9 cellular contexts compared by ENCODE assay signal in genomic region chr18:74869904-74870863, GRCh38.
DNase-seq lines count a peak whose midpoint lies in the region; ATAC-seq and TF ChIP-seq lines count a peak whose summit lies in the region.
"Had no signal": no experiment of that assay in that cellular context is flagged by ENCODE, and none has a peak within 500 bp of the region (broad histone marks: within the 10 kb centered on the region; RNA-seq: fewer than 3 reads in every experiment).

No MANE protein-coding gene starts in this region.

- in situ Hi-C loops in IMR-90 (cut with MboI; ENCODE audit: low sequenced_read_pairs), result no loop called here

- H2BK20ac ChIP-seq in IMR-90 (ENCODE audit: low read depth, low read length), result no peak overlapping the region

- H3K4me2 ChIP-seq in IMR-90 (ENCODE audit: low read depth, low read length), result no peak overlapping the region

- no peaks in the 10 kb centered on the region for H3K9me3 ChIP-seq in IMR-90 (ENCODE audit: control insufficient read depth, insufficient read depth, low read length)

- no peak overlapping the region for H4K5ac ChIP-seq in IMR-90 (ENCODE audit: low read depth, low read length)

- dilution Hi-C loops in IMR-90 (cut with HindIII; ENCODE audit: low sequenced_read_pairs, unreplicated experiment), result no loop called here

- POLR2A ChIA-PET in IMR-90 (lab: Charles Lee; ENCODE audit: unreplicated experiment), result no interaction called here

- H2BK120ac ChIP-seq in IMR-90 (ENCODE audit: low read depth, low read length), result no peak overlapping the region

- ATAC-seq in GM19043 (IDR thresholded peaks at IDR 0.05; ENCODE audit: low read depth, unreplicated experiment) (peak; percentile 88), HG02759 (IDR thresholded peaks at IDR 0.05; ENCODE audit: unreplicated experiment) (peak; percentile 92), IMR-90 (ENCODE audit: low read depth) (peak; percentile 53)
- ATAC-seq in stimulated activated naive B cell treated with anti-CD40 and anti-IgM and Interleukin-4, amounts not matched to agents 10 μg/mL and 1 μg/mL and 100 μg/mL, for 72 hours (replicated peaks), result peak; percentile 59 to 69

- intact Hi-C loops in IMR-90 (cut with micrococcal nuclease), result no loop called here

- DNase-seq in IMR-90 (peak; percentile 2), DMS53 treated with DMSO at 0.1 percent for 48 hours (lab: John Stamatoyannopoulos, UW; ENCODE audit: unreplicated experiment) (no peak), NCI-H1417 treated with DMSO at 0.1 percent for 48 hours (lab: John Stamatoyannopoulos, UW) (no peak)
- DNase-seq in stimulated activated naive B cell treated with anti-CD40 and anti-IgM and Interleukin-4, amounts not matched to agents 10 μg/mL and 1 μg/mL and 100 μg/mL, for 72 hours, result no peak
- no peak for DNase-seq in stimulated activated CD4-positive, alpha-beta T cell treated with anti-CD3 and anti-CD28 coated beads, Interleukin-4, amount 100 ng/mL, for 4 hours
- DNase-seq: activated naive CD4-positive, alpha-beta T cell treated with Interleukin-2 at 50 U/mL for 16 hours; NCI-H1105 had no signal

- peaks cover 10 to 11% of the 10 kb centered on the region in 2 donors for H3K4me1 Mint-ChIP-seq in stimulated activated naive B cell treated with anti-CD40 and anti-IgM and Interleukin-4, amounts not matched to agents 10 μg/mL and 1 μg/mL and 100 μg/mL, for 72 hours

- no peak overlapping the region for H3K9ac ChIP-seq in IMR-90 (ENCODE audit: low read depth, low read length)

- H2AFZ ChIP-seq in IMR-90 (replicated peaks; ENCODE audit: low read length, poor library complexity), result no peak overlapping the region

- H2AK9ac ChIP-seq in IMR-90 (replicated peaks; ENCODE audit: low read depth, low read length, poor library complexity), result no peak overlapping the region

- no peak overlapping the region for H2BK5ac ChIP-seq in IMR-90 (ENCODE audit: low read depth, low read length, poor library complexity, severe bottlenecking)

- no peak overlapping the region for H3K27ac ChIP-seq in IMR-90 (ENCODE audit: insufficient read depth, low read length)

- TF ChIP-seq RAD21 in IMR-90 (IDR thresholded peaks at IDR 0.05; ENCODE audit: low read length), result no peak

- no peak overlapping the region for H4K91ac ChIP-seq in IMR-90 (ENCODE audit: insufficient read depth, low read depth, low read length)

- H3K4me3 ChIP-seq in IMR-90 (ENCODE audit: insufficient read depth, low read depth, low read length), result no peak overlapping the region

- H3K56ac ChIP-seq in IMR-90 (ENCODE audit: extremely low read depth, insufficient read depth, low read length), result no peak overlapping the region; the same call in 1 of the 2 replicates

- H3K9me3 Mint-ChIP-seq in stimulated activated naive B cell treated with anti-CD40 and anti-IgM and Interleukin-4, amounts not matched to agents 10 μg/mL and 1 μg/mL and 100 μg/mL, for 72 hours, result no peaks in the 10 kb centered on the region

- no peaks in the 10 kb centered on the region; a peak in 1 of 4 replicates for H3K79me1 ChIP-seq in IMR-90 (ENCODE audit: low read depth in 1 of 2, low read length in 2 of 2)

- no peak overlapping the region for H2BK15ac ChIP-seq in IMR-90 (ENCODE audit: low read depth, low read length)

- TF ChIP-seq POLR2A in IMR-90 (IDR thresholded peaks at IDR 0.05; ENCODE audit: low read depth, low read length), result no peak

- H3K18ac ChIP-seq in IMR-90 (ENCODE audit: low read depth, low read length), result no peak overlapping the region

- BruUV-seq in IMR-90 (replicated peaks; lab: Mats Ljungman, UMichigan), result no TSS peak

- H3K23ac ChIP-seq in IMR-90 (ENCODE audit: low read depth, low read length), result no peak overlapping the region

- H3K27me3 Mint-ChIP-seq in stimulated activated naive B cell treated with anti-CD40 and anti-IgM and Interleukin-4, amounts not matched to agents 10 μg/mL and 1 μg/mL and 100 μg/mL, for 72 hours, result no peaks in the 10 kb centered on the region

- peak overlapping the region; percentile 56 for H3K27ac Mint-ChIP-seq in stimulated activated naive B cell treated with anti-CD40 and anti-IgM and Interleukin-4, amounts not matched to agents 10 μg/mL and 1 μg/mL and 100 μg/mL, for 72 hours

- no peaks in the 10 kb centered on the region for H3K27me3 ChIP-seq in IMR-90 (ENCODE audit: control insufficient read depth, insufficient read depth, low read length)

- no peaks in the 10 kb centered on the region for H3K36me3 Mint-ChIP-seq in stimulated activated naive B cell treated with anti-CD40 and anti-IgM and Interleukin-4, amounts not matched to agents 10 μg/mL and 1 μg/mL and 100 μg/mL, for 72 hours

- CTCF ChIA-PET in IMR-90 (lab: Yijun Ruan, JAX), result no interaction called here

- H3K4ac ChIP-seq in IMR-90 (ENCODE audit: low read depth, low read length), result no peak overlapping the region

- no peak overlapping the region for H3K14ac ChIP-seq in IMR-90 (replicated peaks; ENCODE audit: low read depth, low read length)

- H2AK5ac ChIP-seq in IMR-90 (ENCODE audit: low read depth, low read length), result no peak overlapping the region

- no peaks in the 10 kb centered on the region for H3K36me3 ChIP-seq in IMR-90 (ENCODE audit: control insufficient read depth, insufficient read depth, low read length)

- TF ChIP-seq CTCF in IMR-90 (conservative IDR thresholded peaks at IDR 0.05; ENCODE audit: low read depth, low read length), result no peak

- WGBS in IMR-90 (ENCODE audit: extremely low coverage in 2 of 2, insufficient read length in 1 of 2), 2 experiments, result no CpG with 5 or more reads among the region's 5 CpGs

- no peak overlapping the region for H3K4me3 Mint-ChIP-seq in stimulated activated naive B cell treated with anti-CD40 and anti-IgM and Interleukin-4, amounts not matched to agents 10 μg/mL and 1 μg/mL and 100 μg/mL, for 72 hours

- no peak overlapping the region for H4K8ac ChIP-seq in IMR-90 (ENCODE audit: low read depth in 2 of 2, low read length in 2 of 2)

- H4K20me1 ChIP-seq in IMR-90 (ENCODE audit: insufficient read depth, low read length), result no peaks in the 10 kb centered on the region

- peaks cover 3% of the 10 kb centered on the region; the same call in 1 of the 2 replicates for H3K9me1 ChIP-seq in IMR-90 (ENCODE audit: insufficient read depth, low read length)

- peaks cover 4% of the 10 kb centered on the region for H3K4me1 ChIP-seq in IMR-90 (ENCODE audit: control insufficient read depth, insufficient read depth, low read length)

TF ChIP-seq in IMR-90, 13 proteins besides CTCF, POLR2A, EP300 and RAD21:
- no peak for TF ChIP-seq BHLHE40 (IDR thresholded peaks at IDR 0.05; ENCODE audit: low read depth, low read length)
- no peak for TF ChIP-seq USF2 (IDR thresholded peaks at IDR 0.05; ENCODE audit: low read depth, low read length)
- TF ChIP-seq ELK1 (IDR thresholded peaks at IDR 0.05; ENCODE audit: borderline replicate concordance, low read depth, low read length), result no peak
- no peak for TF ChIP-seq RCOR1 (IDR thresholded peaks at IDR 0.05; ENCODE audit: insufficient replicate concordance, low read length)
